In genomic region chr11:47426062-47426956, GRCh38 we compare ENCODE assay signal across 8 cellular contexts. TPM values are rescaled to one million over a fixed set of nuclear protein-coding genes. Genes with fewer than 3 reads are reported as not detected.
DNase-seq lines count a peak whose midpoint lies in the region; ATAC-seq and TF ChIP-seq lines count a peak whose summit lies in the region.

Gene PSMC3, minus strand, starts transcription at chr11:47426439. Its CDS starts 160 bp downstream, at chr11:47426279.

- POLR2A ChIA-PET in PC-3 (lab: Charles Lee; ENCODE audit: unreplicated experiment), result no interaction called here

- DNase-seq in DMS114 treated with DMSO at 0.1 percent for 48 hours (lab: John Stamatoyannopoulos, UW; ENCODE audit: unreplicated experiment) (peak; percentile 89), PC-3 (peak; percentile 95), activated T-cell treated with anti-CD3 and anti-CD28 coated beads for 48 hours (ENCODE audit: low read depth) (peak; percentile 99), epithelial cell of esophagus (ENCODE audit: low read depth) (peak; percentile 97), mucosa of gallbladder (ENCODE audit: low spot score) (peak; percentile 98)
- peak; percentile 97 to 98 for DNase-seq in stimulated activated CD8-positive, alpha-beta memory T cell treated with anti-CD3 and anti-CD28 coated beads, Interleukin-4, amount 100 ng/mL, for 4 hours (ENCODE audit: low read depth in 2 of 2, low spot score in 1 of 2)

- H3K4me3 ChIP-seq in PC-3 (ENCODE audit: low read length), result peak within 1 kb of the TSS; percentile 97
- peak within 1 kb of the TSS; percentile 98 for H3K4me3 ChIP-seq in epithelial cell of esophagus (ENCODE audit: low read length)

- no peak for TF ChIP-seq RAD21 in Ishikawa (IDR thresholded peaks at IDR 0.05; ENCODE audit: low read depth)

- no TSS peak for BruUV-seq in PC-3 (replicated peaks; lab: Mats Ljungman, UMichigan)

- peaks cover 26% of the 10 kb centered on the region; the same call in 1 of the 2 replicates for H3K36me3 ChIP-seq in PC-3 (ENCODE audit: low read depth, low read length)

- H3K9ac ChIP-seq in PC-3 (ENCODE audit: low read length), result peak within 1 kb of the TSS; percentile 99

- no peaks in the 10 kb centered on the region for H3K9me3 ChIP-seq in PC-3 (ENCODE audit: low read length)

- CTCF ChIA-PET in PC-3 (lab: Charles Lee), result interaction anchor here (0.6 kb wide), 1 partner anchor 28 kb away, joined by 5 read pairs; no protein-coding TSS in a partner anchor

- H3K4me1 ChIP-seq in PC-3 (ENCODE audit: insufficient read depth, low read length), result peaks cover 11% of the 10 kb centered on the region

- TF ChIP-seq EP300 in Ishikawa (IDR thresholded peaks at IDR 0.05; ENCODE audit: borderline replicate concordance), result peak; percentile 70

- no peaks in the 10 kb centered on the region for H3K9me2 ChIP-seq in PC-3 (replicated peaks; ENCODE audit: low read length)

- peak within 1 kb of the TSS; percentile 95 for H2AFZ ChIP-seq in PC-3 (ENCODE audit: low read length)

- peak within 1 kb of the TSS; percentile 94 for H3K4me2 ChIP-seq in PC-3 (ENCODE audit: low read length)

- ATAC-seq in GM21576 (IDR thresholded peaks at IDR 0.05; ENCODE audit: unreplicated experiment) (peak; percentile 87), PC-3 (peak; percentile 89)

- H3K27ac ChIP-seq in PC-3 (ENCODE audit: low read length), result peak within 1 kb of the TSS; percentile 83

- H3K27me3 ChIP-seq in PC-3 (ENCODE audit: low read length), result no peaks in the 10 kb centered on the region

- H3K79me2 ChIP-seq in PC-3 (ENCODE audit: low read length), result peaks cover 31% of the 10 kb centered on the region

- intact Hi-C loops in PC-3 (cut with micrococcal nuclease), result no loop called here

- H3F3A ChIP-seq in PC-3 (ENCODE audit: low read length, unreplicated experiment), result no peaks in the 10 kb centered on the region

- H4K20me1 ChIP-seq in PC-3 (ENCODE audit: low read length), result no peaks in the 10 kb centered on the region

- TF ChIP-seq CTCF in PC-3 (conservative IDR thresholded peaks at IDR 0.05; ENCODE audit: low read depth, low read length) (no peak), epithelial cell of esophagus (IDR thresholded peaks at IDR 0.05; ENCODE audit: insufficient read depth, low read depth, low read length, missing control alignments) (no peak)

TF ChIP-seq in Ishikawa, 13 proteins besides CTCF, POLR2A, EP300 and RAD21:
- TF ChIP-seq EGR1 (IDR thresholded peaks at IDR 0.05), result peak; percentile 12; the same call in 1 of the 2 replicates
- TF ChIP-seq FOXM1 (IDR thresholded peaks at IDR 0.05; ENCODE audit: borderline replicate concordance, low read depth), result peak; percentile 76
- no peak for TF ChIP-seq CEBPB (IDR thresholded peaks at IDR 0.05)
- TF ChIP-seq CREB1 (IDR thresholded peaks at IDR 0.05; ENCODE audit: low read depth), result no peak; the same call in 1 of the 2 replicates
- TF ChIP-seq, protein P1, sequence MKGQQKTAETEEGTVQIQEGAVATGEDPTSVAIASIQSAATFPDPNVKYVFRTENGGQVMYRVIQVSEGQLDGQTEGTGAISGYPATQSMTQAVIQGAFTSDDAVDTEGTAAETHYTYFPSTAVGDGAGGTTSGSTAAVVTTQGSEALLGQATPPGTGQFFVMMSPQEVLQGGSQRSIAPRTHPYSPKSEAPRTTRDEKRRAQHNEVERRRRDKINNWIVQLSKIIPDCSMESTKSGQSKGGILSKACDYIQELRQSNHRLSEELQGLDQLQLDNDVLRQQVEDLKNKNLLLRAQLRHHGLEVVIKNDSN (IDR thresholded peaks at IDR 0.05), result peak; percentile 54; the same call in 1 of the 2 replicates
- TF ChIP-seq, protein P2, sequence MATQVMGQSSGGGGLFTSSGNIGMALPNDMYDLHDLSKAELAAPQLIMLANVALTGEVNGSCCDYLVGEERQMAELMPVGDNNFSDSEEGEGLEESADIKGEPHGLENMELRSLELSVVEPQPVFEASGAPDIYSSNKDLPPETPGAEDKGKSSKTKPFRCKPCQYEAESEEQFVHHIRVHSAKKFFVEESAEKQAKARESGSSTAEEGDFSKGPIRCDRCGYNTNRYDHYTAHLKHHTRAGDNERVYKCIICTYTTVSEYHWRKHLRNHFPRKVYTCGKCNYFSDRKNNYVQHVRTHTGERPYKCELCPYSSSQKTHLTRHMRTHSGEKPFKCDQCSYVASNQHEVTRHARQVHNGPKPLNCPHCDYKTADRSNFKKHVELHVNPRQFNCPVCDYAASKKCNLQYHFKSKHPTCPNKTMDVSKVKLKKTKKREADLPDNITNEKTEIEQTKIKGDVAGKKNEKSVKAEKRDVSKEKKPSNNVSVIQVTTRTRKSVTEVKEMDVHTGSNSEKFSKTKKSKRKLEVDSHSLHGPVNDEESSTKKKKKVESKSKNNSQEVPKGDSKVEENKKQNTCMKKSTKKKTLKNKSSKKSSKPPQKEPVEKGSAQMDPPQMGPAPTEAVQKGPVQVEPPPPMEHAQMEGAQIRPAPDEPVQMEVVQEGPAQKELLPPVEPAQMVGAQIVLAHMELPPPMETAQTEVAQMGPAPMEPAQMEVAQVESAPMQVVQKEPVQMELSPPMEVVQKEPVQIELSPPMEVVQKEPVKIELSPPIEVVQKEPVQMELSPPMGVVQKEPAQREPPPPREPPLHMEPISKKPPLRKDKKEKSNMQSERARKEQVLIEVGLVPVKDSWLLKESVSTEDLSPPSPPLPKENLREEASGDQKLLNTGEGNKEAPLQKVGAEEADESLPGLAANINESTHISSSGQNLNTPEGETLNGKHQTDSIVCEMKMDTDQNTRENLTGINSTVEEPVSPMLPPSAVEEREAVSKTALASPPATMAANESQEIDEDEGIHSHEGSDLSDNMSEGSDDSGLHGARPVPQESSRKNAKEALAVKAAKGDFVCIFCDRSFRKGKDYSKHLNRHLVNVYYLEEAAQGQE (IDR thresholded peaks at IDR 0.05; ENCODE audit: low read depth), result no peak
- TF ChIP-seq MAX (IDR thresholded peaks at IDR 0.05), result peak; percentile 90
- no peak for TF ChIP-seq TEAD4 (IDR thresholded peaks at IDR 0.05)
- no peak for TF ChIP-seq TCF12 (IDR thresholded peaks at IDR 0.05; ENCODE audit: low read depth)
- peak; percentile 34; the same call in 1 of the 2 replicates for TF ChIP-seq ZBTB7A (IDR thresholded peaks at IDR 0.05; ENCODE audit: low read depth)
- peak; percentile 95 for TF ChIP-seq YY1 (IDR thresholded peaks at IDR 0.05; ENCODE audit: low read depth)
- TF ChIP-seq NFIC (IDR thresholded peaks at IDR 0.05), result no peak
- TF ChIP-seq TAF1 (IDR thresholded peaks at IDR 0.05; ENCODE audit: low read depth), result peak; percentile 99

RNA-seq across cellular contexts. Expression of gene PSMC3, which starts in this region (rescaled TPM):
- total RNA-seq in PC-3 (2014; rRNA removed), result 275 and 314 TPM in 2 replicates
- 80.5 TPM for total RNA-seq in mucosa of gallbladder

Comparison
In these comparisons a context has a peak if more than half of its experiments do, and no peak if none do; other contexts are left out.
1. Peak in every context shown above with its lines: DNase-seq, ATAC-seq, H3K4me3 ChIP-seq and H3K27ac ChIP-seq.